8 cellular contexts compared by ENCODE assay signal in genomic region chr17:1491406-1492248, GRCh38. TPM values are rescaled to one million over a fixed set of nuclear protein-coding genes. Genes with fewer than 3 reads are reported as not detected.
A peak's percentile ranks its signal among the peaks of the same experiment; 100 is the strongest.
DNase-seq lines count a peak whose midpoint lies in the region; ATAC-seq and TF ChIP-seq lines count a peak whose summit lies in the region.

No MANE protein-coding gene starts in this region.

- H3K27ac ChIP-seq in dorsolateral prefrontal cortex (peak overlapping the region in 54 of 59 donors; percentile 38 to 89 (median 74)), subcutaneous abdominal adipose tissue (ENCODE audit: low read depth, low read length) (peak overlapping the region; percentile 98)

- ATAC-seq in HG03159 (IDR thresholded peaks at IDR 0.05; ENCODE audit: unreplicated experiment) (peak; percentile 36), HG02623 (IDR thresholded peaks at IDR 0.05; ENCODE audit: unreplicated experiment) (no peak)

- H3K27me3 ChIP-seq in dorsolateral prefrontal cortex, result no peaks in the 10 kb centered on the region
- no peaks in the 10 kb centered on the region for H3K27me3 ChIP-seq in subcutaneous abdominal adipose tissue (ENCODE audit: control insufficient read depth in 5 of 5, insufficient read depth in 4 of 5, low read length in 5 of 5)

- H3K9me3 ChIP-seq in subcutaneous abdominal adipose tissue (ENCODE audit: control insufficient read depth in 5 of 5, low read length in 5 of 5), result no peaks in the 10 kb centered on the region

- H3K27ac Mint-ChIP-seq in activated naive CD4-positive, alpha-beta T cell treated with anti-CD3 and anti-CD28 coated beads for 36 hours, result peak overlapping the region; percentile 69

- CTCF ChIA-PET in activated naive CD4-positive, alpha-beta T cell treated with anti-CD3 and anti-CD28 coated beads for 36 hours (lab: Charles Lee), result no interaction called here

- peak overlapping the region; percentile 48 to 92 (median 83) for H3K9ac ChIP-seq in subcutaneous abdominal adipose tissue (ENCODE audit: low read length in 5 of 5)

- DNase-seq in activated naive CD4-positive, alpha-beta T cell treated with anti-CD3 and anti-CD28 coated beads for 36 hours, result peak; percentile 37
- no peak for DNase-seq in activated naive CD4-positive, alpha-beta T cell treated with anti-CD3 and anti-CD28 coated beads, Interleukin-2, amount 50 U/mL, for 16 hours
- DNase-seq in T-helper 2 cell, result peak in 4 of 5 experiments; percentile 24 to 64 (median 32)
- DNase-seq in dorsolateral prefrontal cortex, result peak in 3 of 10 donors; percentile 29 to 70 (median 55)
- peak in 1 of 2 donors; percentile 89 for DNase-seq in lower leg skin (ENCODE audit: low spot score in 2 of 2)

- H3K27me3 Mint-ChIP-seq in activated naive CD4-positive, alpha-beta T cell treated with anti-CD3 and anti-CD28 coated beads for 36 hours (ENCODE audit: low read depth), result peaks cover 8% of the 10 kb centered on the region

- peaks cover 26% of the 10 kb centered on the region for H3K4me1 Mint-ChIP-seq in activated naive CD4-positive, alpha-beta T cell treated with anti-CD3 and anti-CD28 coated beads for 36 hours (ENCODE audit: low read depth)

- peaks cover 9 to 92% (median 82%) of the 10 kb centered on the region in 5 donors for H3K4me1 ChIP-seq in subcutaneous abdominal adipose tissue (ENCODE audit: control insufficient read depth in 5 of 5, insufficient read depth in 5 of 5, low read length in 5 of 5)

- TF ChIP-seq POLR2A in lower leg skin (IDR thresholded peaks at IDR 0.05), result no peak

- H3K36me3 ChIP-seq in subcutaneous abdominal adipose tissue (ENCODE audit: control insufficient read depth in 5 of 5, insufficient read depth in 5 of 5, low read length in 5 of 5), result peaks cover 0 to 23% (median 19%) of the 10 kb centered on the region in 5 donors

- no peak for TF ChIP-seq CTCF in dorsolateral prefrontal cortex (IDR thresholded peaks at IDR 0.05 in 54 of 56, conservative IDR thresholded peaks at IDR 0.05 in 2 of 56; ENCODE audit: low read depth in 1 of 56, partially characterized antibody in 56 of 56)
- TF ChIP-seq CTCF in lower leg skin (IDR thresholded peaks at IDR 0.05), result no peak

- H3K4me3 Mint-ChIP-seq in activated naive CD4-positive, alpha-beta T cell treated with anti-CD3 and anti-CD28 coated beads for 36 hours, result peak overlapping the region; percentile 84

- intact Hi-C loops in activated naive CD4-positive, alpha-beta T cell treated with anti-CD3 and anti-CD28 coated beads for 36 hours (cut with micrococcal nuclease), result no loop called here
- intact Hi-C loops in dorsolateral prefrontal cortex (cut with DNase I), result no loop called here
- intact Hi-C loops in lower leg skin (cut with DNase I; ENCODE audit: low total_unique reads), result no loop called here

- no peaks in the 10 kb centered on the region for H3K9me3 Mint-ChIP-seq in activated naive CD4-positive, alpha-beta T cell treated with anti-CD3 and anti-CD28 coated beads for 36 hours

- no peaks in the 10 kb centered on the region for H3K36me3 Mint-ChIP-seq in activated naive CD4-positive, alpha-beta T cell treated with anti-CD3 and anti-CD28 coated beads for 36 hours (ENCODE audit: low read depth)

- WGBS in lower leg skin, 2 donors, result 0 to 1% methylated on average over 3 to 29 of the region's 99 CpGs

- H3K4me3 ChIP-seq in dorsolateral prefrontal cortex (peak overlapping the region; percentile 49 to 94 (median 72)), lower leg skin (ENCODE audit: low read depth, poor library complexity, severe bottlenecking) (peak overlapping the region; percentile 46), subcutaneous abdominal adipose tissue (ENCODE audit: low read depth in 1 of 5, low read length in 5 of 5) (peak overlapping the region; percentile 77 to 83 (median 80))

RNA-seq across cellular contexts. Expression of gene MYO1C, which starts 0.9 kb away (rescaled TPM):
- 10 to 100 TPM; 14.6 to 14.7 TPM for total RNA-seq in activated naive CD4-positive, alpha-beta T cell treated with anti-CD3 and anti-CD28 coated beads for 36 hours
- total RNA-seq in dorsolateral prefrontal cortex (10 to 100 TPM; 13.8 to 50.6 (median 25.1) TPM), lower leg skin (100 to 1,000 TPM in 1 of 4 donors, 10 to 100 TPM in 3; 71.3 to 101 (median 84.8) TPM)

RNA-seq across cellular contexts. Expression of gene INPP5K, which starts 24.8 kb away (rescaled TPM):
- 10 to 100 TPM; 17.1 to 18.2 TPM for total RNA-seq in activated naive CD4-positive, alpha-beta T cell treated with anti-CD3 and anti-CD28 coated beads for 36 hours
- 10 to 100 TPM; 28.5 to 70.6 (median 43.8) TPM for total RNA-seq in dorsolateral prefrontal cortex
- 100 to 1,000 TPM; 101 to 172 (median 134) TPM for total RNA-seq in lower leg skin

RNA-seq across cellular contexts. Expression of gene CRK, which starts 35.6 kb away (rescaled TPM):
- 10 to 100 TPM; 10.6 to 14.1 TPM for total RNA-seq in activated naive CD4-positive, alpha-beta T cell treated with anti-CD3 and anti-CD28 coated beads for 36 hours
- total RNA-seq in dorsolateral prefrontal cortex, result 10 to 100 TPM; 37.2 to 62.1 (median 49.0) TPM
- total RNA-seq in lower leg skin, result 10 to 100 TPM; 48.2 to 70.0 (median 50.7) TPM
